Comparison of ENCODE assay signal across 25 cellular contexts in the genomic region with DNA sequence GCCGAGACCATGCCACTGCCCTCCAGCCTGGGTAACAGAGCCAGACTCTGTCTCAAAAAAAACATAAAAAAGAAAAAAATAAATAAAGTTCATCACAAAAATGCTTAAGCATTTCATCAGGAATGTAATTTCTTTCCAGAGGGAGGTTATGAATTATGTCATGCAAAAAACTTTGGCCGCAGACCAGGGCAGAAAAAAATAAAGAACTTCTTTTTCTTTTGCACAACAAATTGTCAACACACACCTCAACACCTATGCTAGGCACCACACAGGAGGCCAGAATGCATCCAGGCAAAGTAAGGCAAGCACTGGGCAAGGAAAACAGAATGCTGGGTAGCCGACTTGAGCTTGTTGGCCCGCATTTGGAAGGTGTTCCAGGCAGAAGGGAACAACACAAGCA. TPM values are rescaled to one million over a fixed set of nuclear protein-coding genes. Genes with fewer than 3 reads are reported as not detected.
DNase-seq lines count a peak whose midpoint lies in the region; ATAC-seq, FAIRE-seq and TF ChIP-seq lines count a peak whose summit lies in the region.
"Had no signal": no experiment of that assay in that cellular context is flagged by ENCODE, and none has a peak within 500 bp of the region (broad histone marks: within the 10 kb centered on the region; RNA-seq: fewer than 3 reads in every experiment).

No MANE protein-coding gene starts in this region.

- no peak for TF ChIP-seq EP300 in sigmoid colon (IDR thresholded peaks at IDR 0.05)

- ATAC-seq in esophagus mucosa: no peak
- ATAC-seq: natural killer cell had no signal

- intact Hi-C loops in ascending aorta (cut with DNase I) (loop anchor here (1.0 kb wide), 1 partner anchor 18 kb away; no protein-coding TSS in a partner anchor), sigmoid colon (cut with DNase I) (no loop called here)

- H3K27ac ChIP-seq in ascending aorta: peak overlapping the region; percentile 88 to 99
- peak overlapping the region in 3 of 4 donors; percentile 15 to 97 (median 67) for H3K27ac ChIP-seq in sigmoid colon
- H3K27ac ChIP-seq: ovary, thyroid gland had no signal

- H3K4me3 ChIP-seq in ascending aorta (no peak overlapping the region), fibroblast of pulmonary artery (replicated peaks; ENCODE audit: low read depth, low read length) (no peak overlapping the region), sigmoid colon (no peak overlapping the region)
- H3K4me3 ChIP-seq: ovary, thyroid gland had no signal

- no peak for FAIRE-seq in GM12891 (lab: Jason Lieb, UNC)
- FAIRE-seq: colon had no signal

- H3K27me3 ChIP-seq in ascending aorta (no peaks in the 10 kb centered on the region), sigmoid colon (no peaks in the 10 kb centered on the region)
- H3K27me3 ChIP-seq: ovary, thyroid gland had no signal

- H3K9me3 ChIP-seq in ascending aorta: no peaks in the 10 kb centered on the region
- no peaks in the 10 kb centered on the region for H3K9me3 ChIP-seq in sigmoid colon
- H3K9me3 ChIP-seq: ovary, thyroid gland had no signal

- TF ChIP-seq POLR2A in sigmoid colon (IDR thresholded peaks at IDR 0.05) (no peak), GM12891 (IDR thresholded peaks at IDR 0.05; ENCODE audit: low read depth, low read length) (no peak)

- no peaks in the 10 kb centered on the region for H3K36me3 ChIP-seq in ascending aorta
- no peaks in the 10 kb centered on the region for H3K36me3 ChIP-seq in sigmoid colon
- H3K36me3 ChIP-seq: ovary, thyroid gland had no signal

- DNase-seq in HCEC 1CT (peak; percentile 8), ascending aorta (ENCODE audit: low spot score in 2 of 2) (peak in 1 of 2 donors; percentile 77), fibroblast of pulmonary artery (ENCODE audit: low read depth) (peak; percentile 51), sigmoid colon (no peak), GM12891 (ENCODE audit: insufficient read length, low spot score) (no peak), NK-92 (lab: John Stamatoyannopoulos, UW; ENCODE audit: unreplicated experiment) (no peak)
- DNase-seq: activated CD4-positive, alpha-beta memory T cell treated with anti-CD3 and anti-CD28 coated beads, Interleukin-2, amount 10 ng/mL, durations not matched to agents 7 days and 5 days; activated naive CD8-positive, alpha-beta T cell treated with anti-CD3 and anti-CD28 coated beads for 36 hours; AML-193; CD8-positive, alpha-beta memory T cell; GDM1; KBM-7; MM.1S; natural killer cell; NCI-H1417; NCI-H2081 treated with DMSO at 0.1 percent for 48 hours; ovary; SHP77 treated with DMSO at 0.1 percent for 48 hours; stimulated activated CD4-positive, alpha-beta T cell treated with anti-CD3 and anti-CD28 coated beads, Interleukin-12 subunit alpha, Interleukin-12 subunit beta, amount 100 ng/mL, for 4 hours; stimulated activated CD4-positive, alpha-beta T cell treated with anti-CD3 and anti-CD28 coated beads, Interleukin-4, amount 100 ng/mL, for 4 hours; stimulated activated naive CD4-positive, alpha-beta T cell; thyroid gland had no signal

- TF ChIP-seq CTCF in ascending aorta (IDR thresholded peaks at IDR 0.05): no peak
- no peak for TF ChIP-seq CTCF in fibroblast of pulmonary artery (IDR thresholded peaks at IDR 0.05; ENCODE audit: low read length, missing control alignments)
- TF ChIP-seq CTCF in sigmoid colon (IDR thresholded peaks at IDR 0.05): no peak

- WGBS in sigmoid colon, 2 donors: 81 to 89% methylated on average over 4 of the region's 4 CpGs

- H3K4me1 ChIP-seq in ascending aorta (peaks cover 9 to 48% of the 10 kb centered on the region in 2 donors), sigmoid colon (peaks cover 0 to 39% (median 37%) of the 10 kb centered on the region in 4 donors)

TF ChIP-seq in GM12891, 5 proteins besides CTCF, POLR2A, EP300 and RAD21:
- TF ChIP-seq POU2F2 (IDR thresholded peaks at IDR 0.05; ENCODE audit: low read depth, low read length) (no peak), SPI1 (IDR thresholded peaks at IDR 0.05; ENCODE audit: low read depth, low read length) (no peak), POLR2AphosphoS5 (IDR thresholded peaks at IDR 0.05; ENCODE audit: low read depth, low read length) (no peak), TAF1 (IDR thresholded peaks at IDR 0.05; ENCODE audit: low read depth, low read length) (no peak), PAX5 (IDR thresholded peaks at IDR 0.05; ENCODE audit: insufficient read depth, low read length, severe bottlenecking) (no peak)

RNA-seq across cellular contexts. Expression of a gene that starts 3.9 kb away (rescaled TPM):
- total RNA-seq in ascending aorta: not detected
- not detected for total RNA-seq in sigmoid colon
- not detected for polyA plus RNA-seq in sigmoid colon
- total RNA-seq in esophagus mucosa: 0.16 TPM
- polyA plus RNA-seq in GM12891 (2012; ENCODE audit: low read depth, missing spikeins): not detected
- total RNA-seq: activated CD4-positive, alpha-beta memory T cell treated with anti-CD3 and anti-CD28 coated beads, Interleukin-2, amount 10 ng/mL, durations not matched to agents 7 days and 5 days; activated naive CD8-positive, alpha-beta T cell treated with anti-CD3 and anti-CD28 coated beads for 36 hours; CD8-positive, alpha-beta memory T cell; HT-29 had no signal
- polyA plus RNA-seq: CD8-positive, alpha-beta memory T cell; ovary had no signal

RNA-seq across cellular contexts. Expression of a gene that starts 9.2 kb away (rescaled TPM):
- total RNA-seq in ascending aorta (2.6 TPM), sigmoid colon (under 1 TPM in 1 of 4 donors, not detected in 3; 0.71 TPM), esophagus mucosa (1.7 TPM)
- 1 to 10 TPM in 1 of 3 donors, under 1 TPM in 1, not detected in 1; 0.26 to 1.2 TPM for polyA plus RNA-seq in sigmoid colon
- polyA plus RNA-seq in GM12891 (2012; ENCODE audit: low read depth, missing spikeins): 0.06 TPM
- total RNA-seq: activated CD4-positive, alpha-beta memory T cell treated with anti-CD3 and anti-CD28 coated beads, Interleukin-2, amount 10 ng/mL, durations not matched to agents 7 days and 5 days; activated naive CD8-positive, alpha-beta T cell treated with anti-CD3 and anti-CD28 coated beads for 36 hours; CD8-positive, alpha-beta memory T cell; natural killer cell had no signal
- polyA plus RNA-seq: CD8-positive, alpha-beta memory T cell had no signal

RNA-seq across cellular contexts. Expression of a gene that starts 20.8 kb away (rescaled TPM):
- total RNA-seq in ascending aorta (not detected), sigmoid colon (under 1 TPM in 1 of 4 donors, not detected in 3; 0.49 TPM), esophagus mucosa (0.56 TPM)
- polyA plus RNA-seq in sigmoid colon: 1 to 10 TPM in 1 of 3 donors, under 1 TPM in 1, not detected in 1; 0.31 to 1.2 TPM
- not detected for polyA plus RNA-seq in GM12891 (2012; ENCODE audit: low read depth, missing spikeins)
- total RNA-seq: activated naive CD8-positive, alpha-beta T cell treated with anti-CD3 and anti-CD28 coated beads for 36 hours; CD8-positive, alpha-beta memory T cell; HT-29; natural killer cell; thyroid gland had no signal
- polyA plus RNA-seq: CD8-positive, alpha-beta memory T cell had no signal

RNA-seq across cellular contexts. Expression of a gene that starts 39.9 kb away (rescaled TPM):
- total RNA-seq in ascending aorta: 2.3 TPM
- total RNA-seq in sigmoid colon: 10 to 100 TPM in 1 of 4 donors, 1 to 10 TPM in 2, under 1 TPM in 1; 0.83 to 23.4 (median 5.4) TPM
- polyA plus RNA-seq in sigmoid colon: 1 to 10 TPM; 1.2 to 2.5 (median 2.5) TPM
- total RNA-seq in esophagus mucosa: 1.9 TPM
- polyA plus RNA-seq in GM12891 (2012; ENCODE audit: low read depth, missing spikeins): 4.3 TPM

RNA-seq across cellular contexts. Expression of a gene that starts 47.0 kb away (rescaled TPM):
- total RNA-seq in ascending aorta: 33.7 TPM
- total RNA-seq in sigmoid colon: 10 to 100 TPM; 13.3 to 19.3 (median 13.9) TPM
- polyA plus RNA-seq in sigmoid colon: 1 to 10 TPM; 8.1 to 9.0 (median 8.9) TPM
- total RNA-seq in esophagus mucosa: 13.0 TPM
- 8.0 TPM for polyA plus RNA-seq in GM12891 (2012; ENCODE audit: low read depth, missing spikeins)

Comparison
In these comparisons a context has a peak if more than half of its experiments do, and no peak if none do; other contexts are left out.
1. DNase-seq: peak in HCEC 1CT (single experiment) and fibroblast of pulmonary artery (single experiment); none in sigmoid colon (single experiment), GM12891 (single experiment) and NK-92 (single experiment).